In the genomic region with DNA sequence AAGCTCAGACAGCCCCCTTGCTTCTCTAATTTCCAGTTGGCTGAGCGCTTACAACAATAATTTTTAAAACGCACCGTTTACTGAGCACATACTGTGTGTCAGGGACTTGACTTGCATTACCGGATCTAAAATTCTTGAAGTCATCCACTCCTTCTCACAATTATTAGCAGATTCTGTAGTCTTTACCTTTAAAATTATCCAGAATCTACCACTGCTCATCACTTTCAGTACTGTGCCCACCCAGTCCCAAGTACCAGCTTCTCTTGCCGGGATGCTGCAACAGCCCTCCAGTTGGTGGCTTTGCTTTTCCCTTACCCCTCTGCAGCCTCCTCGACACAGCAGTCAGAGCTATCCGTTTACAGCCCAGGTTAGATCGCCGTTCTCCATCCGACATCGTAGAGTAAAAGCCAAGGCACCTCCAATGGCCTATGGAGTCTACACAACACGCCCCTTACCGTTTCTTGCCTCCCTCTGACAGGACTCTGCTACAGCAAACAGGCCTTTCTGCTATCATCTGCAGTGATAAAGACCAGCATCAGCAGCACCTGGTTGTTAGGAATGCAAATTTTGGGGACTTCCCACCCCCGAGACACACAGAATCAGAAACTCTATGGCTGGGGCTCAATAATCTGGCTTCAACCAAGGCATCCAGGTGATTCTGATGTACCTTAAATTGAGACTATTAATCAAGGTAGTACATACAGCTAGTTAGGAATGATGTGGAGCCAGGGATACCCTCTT, we compare ENCODE assay signal across 1 cellular context.
TF ChIP-seq lines count a peak whose summit lies in the region.

No MANE protein-coding gene starts in this region.

TF ChIP-seq in HepG2, 621 proteins besides CTCF, POLR2A, EP300 and RAD21 (continued from another document):
- TF ChIP-seq, protein P1, sequence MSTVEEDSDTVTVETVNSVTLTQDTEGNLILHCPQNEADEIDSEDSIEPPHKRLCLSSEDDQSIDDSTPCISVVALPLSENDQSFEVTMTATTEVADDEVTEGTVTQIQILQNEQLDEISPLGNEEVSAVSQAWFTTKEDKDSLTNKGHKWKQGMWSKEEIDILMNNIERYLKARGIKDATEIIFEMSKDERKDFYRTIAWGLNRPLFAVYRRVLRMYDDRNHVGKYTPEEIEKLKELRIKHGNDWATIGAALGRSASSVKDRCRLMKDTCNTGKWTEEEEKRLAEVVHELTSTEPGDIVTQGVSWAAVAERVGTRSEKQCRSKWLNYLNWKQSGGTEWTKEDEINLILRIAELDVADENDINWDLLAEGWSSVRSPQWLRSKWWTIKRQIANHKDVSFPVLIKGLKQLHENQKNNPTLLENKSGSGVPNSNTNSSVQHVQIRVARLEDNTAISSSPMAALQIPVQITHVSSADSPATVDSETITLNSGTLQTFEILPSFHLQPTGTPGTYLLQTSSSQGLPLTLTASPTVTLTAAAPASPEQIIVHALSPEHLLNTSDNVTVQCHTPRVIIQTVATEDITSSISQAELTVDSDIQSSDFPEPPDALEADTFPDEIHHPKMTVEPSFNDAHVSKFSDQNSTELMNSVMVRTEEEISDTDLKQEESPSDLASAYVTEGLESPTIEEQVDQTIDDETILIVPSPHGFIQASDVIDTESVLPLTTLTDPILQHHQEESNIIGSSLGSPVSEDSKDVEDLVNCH (CRISPR knock-in tag; IDR thresholded peaks at IDR 0.05), result no peak
- TF ChIP-seq, protein P2, sequence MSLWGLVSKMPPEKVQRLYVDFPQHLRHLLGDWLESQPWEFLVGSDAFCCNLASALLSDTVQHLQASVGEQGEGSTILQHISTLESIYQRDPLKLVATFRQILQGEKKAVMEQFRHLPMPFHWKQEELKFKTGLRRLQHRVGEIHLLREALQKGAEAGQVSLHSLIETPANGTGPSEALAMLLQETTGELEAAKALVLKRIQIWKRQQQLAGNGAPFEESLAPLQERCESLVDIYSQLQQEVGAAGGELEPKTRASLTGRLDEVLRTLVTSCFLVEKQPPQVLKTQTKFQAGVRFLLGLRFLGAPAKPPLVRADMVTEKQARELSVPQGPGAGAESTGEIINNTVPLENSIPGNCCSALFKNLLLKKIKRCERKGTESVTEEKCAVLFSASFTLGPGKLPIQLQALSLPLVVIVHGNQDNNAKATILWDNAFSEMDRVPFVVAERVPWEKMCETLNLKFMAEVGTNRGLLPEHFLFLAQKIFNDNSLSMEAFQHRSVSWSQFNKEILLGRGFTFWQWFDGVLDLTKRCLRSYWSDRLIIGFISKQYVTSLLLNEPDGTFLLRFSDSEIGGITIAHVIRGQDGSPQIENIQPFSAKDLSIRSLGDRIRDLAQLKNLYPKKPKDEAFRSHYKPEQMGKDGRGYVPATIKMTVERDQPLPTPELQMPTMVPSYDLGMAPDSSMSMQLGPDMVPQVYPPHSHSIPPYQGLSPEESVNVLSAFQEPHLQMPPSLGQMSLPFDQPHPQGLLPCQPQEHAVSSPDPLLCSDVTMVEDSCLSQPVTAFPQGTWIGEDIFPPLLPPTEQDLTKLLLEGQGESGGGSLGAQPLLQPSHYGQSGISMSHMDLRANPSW (CRISPR knock-in tag; IDR thresholded peaks at IDR 0.05; ENCODE audit: borderline replicate concordance), result no peak
- TF ChIP-seq DR1 (CRISPR knock-in tag; IDR thresholded peaks at IDR 0.05), result 0 out of 2 replicates have a peak, but pooled peaks have one; percentile 6
- TF ChIP-seq CC2D1A (CRISPR knock-in tag; IDR thresholded peaks at IDR 0.05), result no peak
- TF ChIP-seq, protein P3, sequence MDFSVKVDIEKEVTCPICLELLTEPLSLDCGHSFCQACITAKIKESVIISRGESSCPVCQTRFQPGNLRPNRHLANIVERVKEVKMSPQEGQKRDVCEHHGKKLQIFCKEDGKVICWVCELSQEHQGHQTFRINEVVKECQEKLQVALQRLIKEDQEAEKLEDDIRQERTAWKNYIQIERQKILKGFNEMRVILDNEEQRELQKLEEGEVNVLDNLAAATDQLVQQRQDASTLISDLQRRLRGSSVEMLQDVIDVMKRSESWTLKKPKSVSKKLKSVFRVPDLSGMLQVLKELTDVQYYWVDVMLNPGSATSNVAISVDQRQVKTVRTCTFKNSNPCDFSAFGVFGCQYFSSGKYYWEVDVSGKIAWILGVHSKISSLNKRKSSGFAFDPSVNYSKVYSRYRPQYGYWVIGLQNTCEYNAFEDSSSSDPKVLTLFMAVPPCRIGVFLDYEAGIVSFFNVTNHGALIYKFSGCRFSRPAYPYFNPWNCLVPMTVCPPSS (IDR thresholded peaks at IDR 0.05), result no peak
TF ChIP-seq in HepG2: peak in this region for 4.
